ENCODE assay signal across 14 cellular contexts in genomic region chr22:23399367-23400285, GRCh38.
"Had no signal": no experiment of that assay in that cellular context is flagged by ENCODE, and none has a peak within 500 bp of the region (broad histone marks: within the 10 kb centered on the region; RNA-seq: fewer than 3 reads in every experiment).

No MANE protein-coding gene starts in this region.

- DNase-seq: activated CD4-positive, alpha-beta T cell treated with anti-CD3 and anti-CD28 coated beads, Interleukin-2, amount 50 U/mL, for 4 hours; activated naive CD4-positive, alpha-beta T cell treated with anti-CD3 and anti-CD28 coated beads for 36 hours; effector CD8-positive, alpha-beta T cell; foreskin melanocyte; naive B cell; stimulated activated CD4-positive, alpha-beta T cell treated with anti-CD3 and anti-CD28 coated beads, Interleukin-2, amount 100 ng/mL, for 24 hours; stimulated activated naive B cell treated with anti-CD40 and anti-IgM and Interleukin-4, amounts not matched to agents 10 μg/mL and 1 μg/mL and 100 μg/mL, for 72 hours; T-helper 17 cell; uterus had no signal

- H3K4me3 ChIP-seq: coronary artery, psoas muscle, right lobe of liver, uterus had no signal

- H3K27ac ChIP-seq: coronary artery, neutrophil, psoas muscle, right lobe of liver, uterus had no signal

- H3K27me3 ChIP-seq: right lobe of liver, uterus had no signal

- H3K4me3 Mint-ChIP-seq: activated naive CD4-positive, alpha-beta T cell treated with anti-CD3 and anti-CD28 coated beads for 36 hours; stimulated activated naive B cell treated with anti-CD40 and anti-IgM and Interleukin-4, amounts not matched to agents 10 μg/mL and 1 μg/mL and 100 μg/mL, for 72 hours had no signal

- H3K27ac Mint-ChIP-seq: activated naive CD4-positive, alpha-beta T cell treated with anti-CD3 and anti-CD28 coated beads for 36 hours; naive B cell; stimulated activated naive B cell treated with anti-CD40 and anti-IgM and Interleukin-4, amounts not matched to agents 10 μg/mL and 1 μg/mL and 100 μg/mL, for 72 hours; T-helper 17 cell had no signal

- H3K9me3 Mint-ChIP-seq: activated naive CD4-positive, alpha-beta T cell treated with anti-CD3 and anti-CD28 coated beads for 36 hours; naive B cell; stimulated activated naive B cell treated with anti-CD40 and anti-IgM and Interleukin-4, amounts not matched to agents 10 μg/mL and 1 μg/mL and 100 μg/mL, for 72 hours had no signal

- H3K36me3 ChIP-seq: neutrophil, right lobe of liver, uterus had no signal

- H3K9me3 ChIP-seq: neutrophil, psoas muscle, right lobe of liver, uterus had no signal

- H3K4me1 ChIP-seq: psoas muscle, right lobe of liver, uterus had no signal

- ATAC-seq: activated CD4-positive, CD25-positive, alpha-beta regulatory T cell treated with anti-CD3 and anti-CD28 coated beads, Interleukin-2, amount 50 U/mL, for 24 hours; psoas muscle; right lobe of liver; stimulated activated naive B cell treated with anti-CD40 and anti-IgM and Interleukin-4, amounts not matched to agents 10 μg/mL and 1 μg/mL and 100 μg/mL, for 72 hours; T-helper 17 cell had no signal

- H3K36me3 Mint-ChIP-seq: naive B cell; stimulated activated naive B cell treated with anti-CD40 and anti-IgM and Interleukin-4, amounts not matched to agents 10 μg/mL and 1 μg/mL and 100 μg/mL, for 72 hours had no signal
